8 cellular contexts compared by ENCODE assay signal in the genomic region with DNA sequence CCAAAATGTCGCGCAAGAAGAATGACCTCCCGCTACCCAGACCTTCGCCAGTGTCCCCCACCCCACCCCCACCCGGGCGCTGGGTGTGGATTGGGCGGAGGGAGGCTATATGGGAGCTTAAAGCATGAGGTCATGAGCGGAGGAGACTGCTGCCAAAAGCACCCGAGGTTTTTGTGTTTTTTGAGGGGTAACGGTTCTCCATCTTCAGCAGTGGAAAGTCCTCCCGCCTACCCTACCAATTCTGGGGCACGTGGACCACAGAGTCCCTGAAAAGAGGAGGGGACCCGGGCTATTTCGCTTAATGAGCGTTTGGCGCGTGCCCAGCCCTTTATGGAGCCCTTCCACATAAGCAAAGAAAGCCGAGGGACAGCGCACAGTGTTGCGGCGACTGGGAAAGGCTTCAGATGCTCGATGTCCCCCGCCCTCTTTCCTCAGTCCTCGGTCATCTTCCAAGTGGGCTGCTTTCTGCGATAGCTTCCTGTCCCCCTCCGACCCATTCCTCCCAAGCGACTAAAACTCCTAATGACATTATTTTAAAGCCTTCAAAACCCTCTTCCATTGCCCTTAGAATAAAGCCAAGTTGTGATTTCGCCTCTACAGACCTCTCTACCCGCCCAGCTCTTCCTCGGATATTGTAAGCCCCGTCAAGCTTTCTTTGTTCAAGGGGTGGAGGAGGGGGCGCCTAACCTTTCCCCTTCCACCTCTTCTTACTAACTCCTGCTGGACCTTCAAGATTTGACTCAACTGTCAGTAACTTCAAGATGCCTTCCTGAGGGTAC. TPM values are rescaled to one million over a fixed set of nuclear protein-coding genes. Genes with fewer than 3 reads are reported as not detected.
DNase-seq lines count a peak whose midpoint lies in the region; ATAC-seq and TF ChIP-seq lines count a peak whose summit lies in the region.

No MANE protein-coding gene starts in this region.

- peak overlapping the region; percentile 98 for H3K4me3 Mint-ChIP-seq in activated T-helper 2 cell treated with anti-CD3 and anti-CD28 coated beads, Interferon-gamma antibody, Interleukin-2, Interleukin-4, amounts not matched to agents 10 μg/mL and 5 μg/mL and 100 μg/mL, durations not matched to agents 14 hours and 24 hours and 36 hours (ENCODE audit: low read depth)

- peaks cover 58% of the 10 kb centered on the region for H3K4me1 ChIP-seq in left ventricle myocardium inferior

- H3K27me3 ChIP-seq in left ventricle myocardium inferior (ENCODE audit: low read depth): no peaks in the 10 kb centered on the region

- peak overlapping the region; percentile 40 for H3K27ac Mint-ChIP-seq in activated T-helper 2 cell treated with anti-CD3 and anti-CD28 coated beads, Interferon-gamma antibody, Interleukin-2, Interleukin-4, amounts not matched to agents 10 μg/mL and 5 μg/mL and 100 μg/mL, durations not matched to agents 14 hours and 24 hours and 36 hours

- TF ChIP-seq CTCF in left ventricle myocardium inferior (IDR thresholded peaks at IDR 0.05; ENCODE audit: borderline replicate concordance): no peak

- H3K9me3 Mint-ChIP-seq in activated T-helper 2 cell treated with anti-CD3 and anti-CD28 coated beads, Interferon-gamma antibody, Interleukin-2, Interleukin-4, amounts not matched to agents 10 μg/mL and 5 μg/mL and 100 μg/mL, durations not matched to agents 14 hours and 24 hours and 36 hours: no peaks in the 10 kb centered on the region

- peaks cover 5% of the 10 kb centered on the region for H3K27me3 Mint-ChIP-seq in activated T-helper 2 cell treated with anti-CD3 and anti-CD28 coated beads, Interferon-gamma antibody, Interleukin-2, Interleukin-4, amounts not matched to agents 10 μg/mL and 5 μg/mL and 100 μg/mL, durations not matched to agents 14 hours and 24 hours and 36 hours (ENCODE audit: low read depth)

- peak overlapping the region; percentile 92 for H3K27ac ChIP-seq in left ventricle myocardium inferior (replicated peaks)

- H3K36me3 ChIP-seq in left ventricle myocardium inferior: no peaks in the 10 kb centered on the region

- H3K36me3 Mint-ChIP-seq in activated T-helper 2 cell treated with anti-CD3 and anti-CD28 coated beads, Interferon-gamma antibody, Interleukin-2, Interleukin-4, amounts not matched to agents 10 μg/mL and 5 μg/mL and 100 μg/mL, durations not matched to agents 14 hours and 24 hours and 36 hours (ENCODE audit: low read depth): peaks cover 11% of the 10 kb centered on the region

- intact Hi-C loops in activated T-helper 2 cell treated with anti-CD3 and anti-CD28 coated beads, Interferon-gamma antibody, Interleukin-2, Interleukin-4, amounts not matched to agents 10 μg/mL and 5 μg/mL and 100 μg/mL, durations not matched to agents 14 hours and 24 hours and 36 hours (cut with micrococcal nuclease): loop anchor here (5.0 kb wide), 2 partner anchors 93 to 438 kb away; a partner anchor contains a TSS
- intact Hi-C loops in left ventricle myocardium inferior (cut with micrococcal nuclease): loop anchor here (10.0 kb wide), 2 partner anchors 91 to 199 kb away; no protein-coding TSS in a partner anchor

- H3K9me3 ChIP-seq in left ventricle myocardium inferior (replicated peaks): no peaks in the 10 kb centered on the region

- DNase-seq in DMS79 (lab: John Stamatoyannopoulos, UW) (peak; percentile 8), LHCN-M2 (ENCODE audit: low read depth) (peak; percentile 52), left ventricle myocardium inferior (peak; percentile 55), retina (peak; percentile 83)
- no peak for DNase-seq in activated T-helper 2 cell treated with anti-CD3 and anti-CD28 coated beads, Interferon-gamma antibody, Interleukin-2, Interleukin-4, amounts not matched to agents 10 μg/mL and 5 μg/mL and 100 μg/mL, durations not matched to agents 14 hours and 24 hours and 36 hours (ENCODE audit: low spot score)
- DNase-seq in effector CD8-positive, alpha-beta T cell (lab: John Stamatoyannopoulos, UW): no peak

- H3K4me1 Mint-ChIP-seq in activated T-helper 2 cell treated with anti-CD3 and anti-CD28 coated beads, Interferon-gamma antibody, Interleukin-2, Interleukin-4, amounts not matched to agents 10 μg/mL and 5 μg/mL and 100 μg/mL, durations not matched to agents 14 hours and 24 hours and 36 hours (ENCODE audit: low read depth): peaks cover 32% of the 10 kb centered on the region

- ATAC-seq in GM21529 (IDR thresholded peaks at IDR 0.05; ENCODE audit: unreplicated experiment) (no peak), HG02642 (IDR thresholded peaks at IDR 0.05; ENCODE audit: poor library complexity, unreplicated experiment) (no peak)

- peak overlapping the region; percentile 79 for H3K4me3 ChIP-seq in left ventricle myocardium inferior

RNA-seq across cellular contexts. Expression of gene TRERF1, which starts 2.1 kb away (rescaled TPM):
- total RNA-seq in LHCN-M2 (2014; rRNA removed) (3.0 and 4.0 TPM in 2 replicates), left ventricle myocardium inferior (1.4 TPM)
- polyA plus RNA-seq in LHCN-M2 (2012): 2.2 TPM
- 19.6 TPM in 2 replicates for total RNA-seq in activated T-helper 2 cell treated with anti-CD3 and anti-CD28 coated beads, Interferon-gamma antibody, Interleukin-2, Interleukin-4, amounts not matched to agents 10 μg/mL and 5 μg/mL and 100 μg/mL, durations not matched to agents 14 hours and 24 hours and 36 hours

Comparison
In these comparisons a context has a peak if more than half of its experiments do, and no peak if none do; other contexts are left out.
1. DNase-seq: peak in DMS79 (single experiment), LHCN-M2 (single experiment), left ventricle myocardium inferior (single experiment) and retina (single experiment); none in activated T-helper 2 cell treated with anti-CD3 and anti-CD28 coated beads, Interferon-gamma antibody, Interleukin-2, Interleukin-4, amounts not matched to agents 10 μg/mL and 5 μg/mL and 100 μg/mL, durations not matched to agents 14 hours and 24 hours and 36 hours (single experiment) and effector CD8-positive, alpha-beta T cell (single experiment).